1 cellular context compared by ENCODE assay signal in the genomic region with DNA sequence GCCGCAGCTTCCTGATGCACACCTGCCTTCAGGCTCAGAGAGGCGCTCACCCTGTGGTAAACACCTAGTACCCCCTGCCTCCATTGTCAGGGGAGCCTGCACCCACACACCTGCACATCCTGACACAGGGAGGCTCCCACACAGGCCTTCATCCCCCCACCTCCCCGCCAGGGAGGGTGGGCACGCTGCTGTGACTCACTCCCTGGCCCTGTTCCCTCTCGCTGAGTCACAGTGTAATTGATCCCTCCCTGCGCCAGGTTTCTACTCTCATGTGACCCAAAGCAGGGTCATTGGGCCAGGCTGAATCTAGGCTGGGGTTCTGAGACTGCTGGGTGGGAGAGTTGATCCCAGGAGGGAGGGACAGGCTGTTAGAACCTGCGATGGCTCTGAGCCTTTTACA.
TF ChIP-seq lines count a peak whose summit lies in the region.

No MANE protein-coding gene starts in this region.

TF ChIP-seq in HEK293, 187 proteins besides CTCF, POLR2A, EP300 and RAD21 (continued from another document):
- TF ChIP-seq, protein P1, sequence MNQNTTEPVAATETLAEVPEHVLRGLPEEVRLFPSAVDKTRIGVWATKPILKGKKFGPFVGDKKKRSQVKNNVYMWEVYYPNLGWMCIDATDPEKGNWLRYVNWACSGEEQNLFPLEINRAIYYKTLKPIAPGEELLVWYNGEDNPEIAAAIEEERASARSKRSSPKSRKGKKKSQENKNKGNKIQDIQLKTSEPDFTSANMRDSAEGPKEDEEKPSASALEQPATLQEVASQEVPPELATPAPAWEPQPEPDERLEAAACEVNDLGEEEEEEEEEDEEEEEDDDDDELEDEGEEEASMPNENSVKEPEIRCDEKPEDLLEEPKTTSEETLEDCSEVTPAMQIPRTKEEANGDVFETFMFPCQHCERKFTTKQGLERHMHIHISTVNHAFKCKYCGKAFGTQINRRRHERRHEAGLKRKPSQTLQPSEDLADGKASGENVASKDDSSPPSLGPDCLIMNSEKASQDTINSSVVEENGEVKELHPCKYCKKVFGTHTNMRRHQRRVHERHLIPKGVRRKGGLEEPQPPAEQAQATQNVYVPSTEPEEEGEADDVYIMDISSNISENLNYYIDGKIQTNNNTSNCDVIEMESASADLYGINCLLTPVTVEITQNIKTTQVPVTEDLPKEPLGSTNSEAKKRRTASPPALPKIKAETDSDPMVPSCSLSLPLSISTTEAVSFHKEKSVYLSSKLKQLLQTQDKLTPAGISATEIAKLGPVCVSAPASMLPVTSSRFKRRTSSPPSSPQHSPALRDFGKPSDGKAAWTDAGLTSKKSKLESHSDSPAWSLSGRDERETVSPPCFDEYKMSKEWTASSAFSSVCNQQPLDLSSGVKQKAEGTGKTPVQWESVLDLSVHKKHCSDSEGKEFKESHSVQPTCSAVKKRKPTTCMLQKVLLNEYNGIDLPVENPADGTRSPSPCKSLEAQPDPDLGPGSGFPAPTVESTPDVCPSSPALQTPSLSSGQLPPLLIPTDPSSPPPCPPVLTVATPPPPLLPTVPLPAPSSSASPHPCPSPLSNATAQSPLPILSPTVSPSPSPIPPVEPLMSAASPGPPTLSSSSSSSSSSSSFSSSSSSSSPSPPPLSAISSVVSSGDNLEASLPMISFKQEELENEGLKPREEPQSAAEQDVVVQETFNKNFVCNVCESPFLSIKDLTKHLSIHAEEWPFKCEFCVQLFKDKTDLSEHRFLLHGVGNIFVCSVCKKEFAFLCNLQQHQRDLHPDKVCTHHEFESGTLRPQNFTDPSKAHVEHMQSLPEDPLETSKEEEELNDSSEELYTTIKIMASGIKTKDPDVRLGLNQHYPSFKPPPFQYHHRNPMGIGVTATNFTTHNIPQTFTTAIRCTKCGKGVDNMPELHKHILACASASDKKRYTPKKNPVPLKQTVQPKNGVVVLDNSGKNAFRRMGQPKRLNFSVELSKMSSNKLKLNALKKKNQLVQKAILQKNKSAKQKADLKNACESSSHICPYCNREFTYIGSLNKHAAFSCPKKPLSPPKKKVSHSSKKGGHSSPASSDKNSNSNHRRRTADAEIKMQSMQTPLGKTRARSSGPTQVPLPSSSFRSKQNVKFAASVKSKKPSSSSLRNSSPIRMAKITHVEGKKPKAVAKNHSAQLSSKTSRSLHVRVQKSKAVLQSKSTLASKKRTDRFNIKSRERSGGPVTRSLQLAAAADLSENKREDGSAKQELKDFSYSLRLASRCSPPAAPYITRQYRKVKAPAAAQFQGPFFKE (tag by site-specific recombination; IDR thresholded peaks at IDR 0.05; ENCODE audit: borderline replicate concordance) = no peak
- TF ChIP-seq, protein P2, sequence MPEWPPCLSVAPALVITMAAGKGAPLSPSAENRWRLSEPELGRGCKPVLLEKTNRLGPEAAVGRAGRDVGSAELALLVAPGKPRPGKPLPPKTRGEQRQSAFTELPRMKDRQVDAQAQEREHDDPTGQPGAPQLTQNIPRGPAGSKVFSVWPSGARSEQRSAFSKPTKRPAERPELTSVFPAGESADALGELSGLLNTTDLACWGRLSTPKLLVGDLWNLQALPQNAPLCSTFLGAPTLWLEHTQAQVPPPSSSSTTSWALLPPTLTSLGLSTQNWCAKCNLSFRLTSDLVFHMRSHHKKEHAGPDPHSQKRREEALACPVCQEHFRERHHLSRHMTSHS (tag by site-specific recombination; IDR thresholded peaks at IDR 0.05) = no peak
- no peak for TF ChIP-seq YY1 (tag by site-specific recombination; IDR thresholded peaks at IDR 0.05)
- peak; percentile 67 for TF ChIP-seq KLF1 (tag by site-specific recombination; IDR thresholded peaks at IDR 0.05)
- no peak for TF ChIP-seq ZNF785 (tag by site-specific recombination; IDR thresholded peaks at IDR 0.05)
- TF ChIP-seq SCRT2 (tag by site-specific recombination; IDR thresholded peaks at IDR 0.05) = no peak
- TF ChIP-seq ZNF423 (tag by site-specific recombination; IDR thresholded peaks at IDR 0.05) = no peak
- TF ChIP-seq SP7 (tag by site-specific recombination; IDR thresholded peaks at IDR 0.05) = peak; percentile 73
- TF ChIP-seq GLIS2 (tag by site-specific recombination; IDR thresholded peaks at IDR 0.05) = peak; percentile 92
- TF ChIP-seq ZNF600 (tag by site-specific recombination; IDR thresholded peaks at IDR 0.05) = 0 out of 2 replicates have a peak, but pooled peaks have one; percentile 25
- TF ChIP-seq ZNF843 (tag by site-specific recombination; IDR thresholded peaks at IDR 0.05) = peak; percentile 59
- TF ChIP-seq ZFHX2 (tag by site-specific recombination; conservative IDR thresholded peaks at IDR 0.05) = peak; percentile 94
- TF ChIP-seq ZFP3 (tag by site-specific recombination; IDR thresholded peaks at IDR 0.05; ENCODE audit: low read depth) = no peak
- TF ChIP-seq TRIM28 (IDR thresholded peaks at IDR 0.05; ENCODE audit: borderline replicate concordance, low read length) = no peak
- TF ChIP-seq ZNF350 (tag by site-specific recombination; IDR thresholded peaks at IDR 0.05) = no peak
- TF ChIP-seq ZFP41 (tag by site-specific recombination; IDR thresholded peaks at IDR 0.05; ENCODE audit: borderline replicate concordance) = no peak
- no peak for TF ChIP-seq ZNF791 (tag by site-specific recombination; IDR thresholded peaks at IDR 0.05)
- TF ChIP-seq, protein P3, sequence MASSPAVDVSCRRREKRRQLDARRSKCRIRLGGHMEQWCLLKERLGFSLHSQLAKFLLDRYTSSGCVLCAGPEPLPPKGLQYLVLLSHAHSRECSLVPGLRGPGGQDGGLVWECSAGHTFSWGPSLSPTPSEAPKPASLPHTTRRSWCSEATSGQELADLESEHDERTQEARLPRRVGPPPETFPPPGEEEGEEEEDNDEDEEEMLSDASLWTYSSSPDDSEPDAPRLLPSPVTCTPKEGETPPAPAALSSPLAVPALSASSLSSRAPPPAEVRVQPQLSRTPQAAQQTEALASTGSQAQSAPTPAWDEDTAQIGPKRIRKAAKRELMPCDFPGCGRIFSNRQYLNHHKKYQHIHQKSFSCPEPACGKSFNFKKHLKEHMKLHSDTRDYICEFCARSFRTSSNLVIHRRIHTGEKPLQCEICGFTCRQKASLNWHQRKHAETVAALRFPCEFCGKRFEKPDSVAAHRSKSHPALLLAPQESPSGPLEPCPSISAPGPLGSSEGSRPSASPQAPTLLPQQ (tag by site-specific recombination; IDR thresholded peaks at IDR 0.05) = peak; percentile 66; the same call in 1 of the 2 replicates
- TF ChIP-seq SP2 (tag by site-specific recombination; IDR thresholded peaks at IDR 0.05) = peak; percentile 22; the same call in 1 of the 2 replicates
- no peak for TF ChIP-seq ZNF473 (tag by site-specific recombination; IDR thresholded peaks at IDR 0.05)
- TF ChIP-seq, protein P4, sequence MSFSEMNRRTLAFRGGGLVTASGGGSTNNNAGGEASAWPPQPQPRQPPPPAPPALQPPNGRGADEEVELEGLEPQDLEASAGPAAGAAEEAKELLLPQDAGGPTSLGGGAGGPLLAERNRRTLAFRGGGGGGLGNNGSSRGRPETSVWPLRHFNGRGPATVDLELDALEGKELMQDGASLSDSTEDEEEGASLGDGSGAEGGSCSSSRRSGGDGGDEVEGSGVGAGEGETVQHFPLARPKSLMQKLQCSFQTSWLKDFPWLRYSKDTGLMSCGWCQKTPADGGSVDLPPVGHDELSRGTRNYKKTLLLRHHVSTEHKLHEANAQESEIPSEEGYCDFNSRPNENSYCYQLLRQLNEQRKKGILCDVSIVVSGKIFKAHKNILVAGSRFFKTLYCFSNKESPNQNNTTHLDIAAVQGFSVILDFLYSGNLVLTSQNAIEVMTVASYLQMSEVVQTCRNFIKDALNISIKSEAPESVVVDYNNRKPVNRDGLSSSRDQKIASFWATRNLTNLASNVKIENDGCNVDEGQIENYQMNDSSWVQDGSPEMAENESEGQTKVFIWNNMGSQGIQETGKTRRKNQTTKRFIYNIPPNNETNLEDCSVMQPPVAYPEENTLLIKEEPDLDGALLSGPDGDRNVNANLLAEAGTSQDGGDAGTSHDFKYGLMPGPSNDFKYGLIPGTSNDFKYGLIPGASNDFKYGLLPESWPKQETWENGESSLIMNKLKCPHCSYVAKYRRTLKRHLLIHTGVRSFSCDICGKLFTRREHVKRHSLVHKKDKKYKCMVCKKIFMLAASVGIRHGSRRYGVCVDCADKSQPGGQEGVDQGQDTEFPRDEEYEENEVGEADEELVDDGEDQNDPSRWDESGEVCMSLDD (tag by site-specific recombination; IDR thresholded peaks at IDR 0.05) = 0 out of 2 replicates have a peak, but pooled peaks have one; percentile 23
- 0 out of 2 replicates have a peak, but pooled peaks have one; percentile 30 for TF ChIP-seq ZIC2 (tag by site-specific recombination; IDR thresholded peaks at IDR 0.05)
- no peak for TF ChIP-seq FEZF1 (tag by site-specific recombination; IDR thresholded peaks at IDR 0.05)
- TF ChIP-seq, protein P5, sequence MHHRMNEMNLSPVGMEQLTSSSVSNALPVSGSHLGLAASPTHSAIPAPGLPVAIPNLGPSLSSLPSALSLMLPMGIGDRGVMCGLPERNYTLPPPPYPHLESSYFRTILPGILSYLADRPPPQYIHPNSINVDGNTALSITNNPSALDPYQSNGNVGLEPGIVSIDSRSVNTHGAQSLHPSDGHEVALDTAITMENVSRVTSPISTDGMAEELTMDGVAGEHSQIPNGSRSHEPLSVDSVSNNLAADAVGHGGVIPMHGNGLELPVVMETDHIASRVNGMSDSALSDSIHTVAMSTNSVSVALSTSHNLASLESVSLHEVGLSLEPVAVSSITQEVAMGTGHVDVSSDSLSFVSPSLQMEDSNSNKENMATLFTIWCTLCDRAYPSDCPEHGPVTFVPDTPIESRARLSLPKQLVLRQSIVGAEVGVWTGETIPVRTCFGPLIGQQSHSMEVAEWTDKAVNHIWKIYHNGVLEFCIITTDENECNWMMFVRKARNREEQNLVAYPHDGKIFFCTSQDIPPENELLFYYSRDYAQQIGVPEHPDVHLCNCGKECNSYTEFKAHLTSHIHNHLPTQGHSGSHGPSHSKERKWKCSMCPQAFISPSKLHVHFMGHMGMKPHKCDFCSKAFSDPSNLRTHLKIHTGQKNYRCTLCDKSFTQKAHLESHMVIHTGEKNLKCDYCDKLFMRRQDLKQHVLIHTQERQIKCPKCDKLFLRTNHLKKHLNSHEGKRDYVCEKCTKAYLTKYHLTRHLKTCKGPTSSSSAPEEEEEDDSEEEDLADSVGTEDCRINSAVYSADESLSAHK (tag by site-specific recombination; IDR thresholded peaks at IDR 0.05) = no peak
- peak; percentile 70; the same call in 1 of the 2 replicates for TF ChIP-seq ZEB2 (tag by site-specific recombination; IDR thresholded peaks at IDR 0.05)
